In the genomic region with DNA sequence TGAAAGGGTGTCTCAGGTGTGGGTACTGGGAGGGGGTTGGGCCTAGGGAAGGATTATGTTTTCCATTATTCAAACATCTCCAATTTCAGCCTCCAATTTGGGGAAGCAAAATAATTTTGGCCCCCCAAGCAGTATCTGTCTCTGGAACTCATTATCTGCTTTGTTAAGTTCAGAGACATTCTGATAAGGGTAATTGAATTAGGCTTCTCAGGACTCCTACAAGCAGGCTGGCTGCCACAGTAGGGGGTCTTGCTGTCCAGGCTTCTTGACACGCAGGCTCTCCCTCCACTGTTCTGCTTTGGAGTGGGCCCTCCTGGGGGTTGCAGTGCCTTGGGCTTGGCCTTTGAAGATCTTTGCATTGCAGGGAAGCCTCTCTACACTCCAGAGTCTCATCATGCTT, we compare ENCODE assay signal across 20 cellular contexts.
"Had no signal": no experiment of that assay in that cellular context is flagged by ENCODE, and none has a peak within 500 bp of the region (broad histone marks: within the 10 kb centered on the region; RNA-seq: fewer than 3 reads in every experiment).

No MANE protein-coding gene starts in this region.

- H3K27me3 ChIP-seq: left lung, neural progenitor cell, sigmoid colon, stomach, suprapubic skin, transverse colon, vagina had no signal

- H3K27ac ChIP-seq: left lung, neural progenitor cell, sigmoid colon, stomach, suprapubic skin, transverse colon, vagina had no signal

- H3K4me3 ChIP-seq: left lung, lung, neural progenitor cell, sigmoid colon, smooth muscle cell, stomach, suprapubic skin, transverse colon, vagina had no signal

- H3K9me3 ChIP-seq: left lung, sigmoid colon, stomach, suprapubic skin, transverse colon, vagina had no signal

- H3K36me3 ChIP-seq: left lung, neural progenitor cell, sigmoid colon, stomach, suprapubic skin, transverse colon, vagina had no signal

- DNase-seq: activated CD8-positive, alpha-beta memory T cell treated with anti-CD3 and anti-CD28 coated beads for 24 hours; activated naive CD4-positive, alpha-beta T cell treated with Interleukin-2 at 50 U/mL for 16 hours; activated naive CD8-positive, alpha-beta T cell treated with anti-CD3 and anti-CD28 coated beads for 36 hours; activated T-cell treated with anti-CD3 and anti-CD28 coated beads, Interleukin-2, amount 50 U/mL, for 48 hours; cerebellar nuclear complex; cortex of kidney; foreskin fibroblast; left lung; naive thymus-derived CD8-positive, alpha-beta T cell; posterior cingulate gyrus; sigmoid colon; stimulated activated CD4-positive, alpha-beta T cell treated with anti-CD3 and anti-CD28 coated beads, Interleukin-15, amount 100 ng/mL, for 24 hours; stomach; T-helper 9 cell; transverse colon had no signal

- H3K4me1 ChIP-seq: neural progenitor cell, sigmoid colon, stomach, suprapubic skin, transverse colon, vagina had no signal
